18 cellular contexts compared by ENCODE assay signal in genomic region chr10:48536226-48536500, GRCh38.
DNase-seq lines count a peak whose midpoint lies in the region; ATAC-seq and TF ChIP-seq lines count a peak whose summit lies in the region.
"Had no signal": no experiment of that assay in that cellular context is flagged by ENCODE, and none has a peak within 500 bp of the region (broad histone marks: within the 10 kb centered on the region; RNA-seq: fewer than 3 reads in every experiment).

No MANE protein-coding gene starts in this region.

- H3K4me1 Mint-ChIP-seq in activated CD8-positive, alpha-beta memory T cell treated with anti-CD3 and anti-CD28 coated beads, Interleukin-2, amount 10 ng/mL, durations not matched to agents 7 days and 5 days = no peaks in the 10 kb centered on the region

- CTCF ChIA-PET in activated CD8-positive, alpha-beta memory T cell treated with anti-CD3 and anti-CD28 coated beads, Interleukin-2, amount 10 ng/mL, durations not matched to agents 7 days and 5 days (lab: Charles Lee) = no interaction called here

- no peak overlapping the region for H3K4me3 Mint-ChIP-seq in activated CD8-positive, alpha-beta memory T cell treated with anti-CD3 and anti-CD28 coated beads, Interleukin-2, amount 10 ng/mL, durations not matched to agents 7 days and 5 days
- H3K4me3 Mint-ChIP-seq: H9 had no signal

- TF ChIP-seq CTCF in stomach (IDR thresholded peaks at IDR 0.05) = no peak

- TF ChIP-seq POLR2A in stomach (IDR thresholded peaks at IDR 0.05) = no peak

- no peak overlapping the region for H3K27ac Mint-ChIP-seq in activated CD8-positive, alpha-beta memory T cell treated with anti-CD3 and anti-CD28 coated beads, Interleukin-2, amount 10 ng/mL, durations not matched to agents 7 days and 5 days

- H3K27ac ChIP-seq in stomach = no peak overlapping the region
- H3K27ac ChIP-seq: C4-2B, KMS-11, Peyer's patch had no signal

- no peak overlapping the region for H3K4me3 ChIP-seq in stomach
- H3K4me3 ChIP-seq: Peyer's patch had no signal

- H3K27me3 ChIP-seq in stomach = no peaks in the 10 kb centered on the region
- H3K27me3 ChIP-seq: Peyer's patch had no signal

- WGBS in stomach, 5 donors = 89 to 96% (median 92%) methylated on average over 2 of the region's 2 CpGs

- H3K36me3 ChIP-seq in stomach = no peaks in the 10 kb centered on the region
- H3K36me3 ChIP-seq: Peyer's patch had no signal

- peaks cover 9% of the 10 kb centered on the region for H3K27me3 Mint-ChIP-seq in activated CD8-positive, alpha-beta memory T cell treated with anti-CD3 and anti-CD28 coated beads, Interleukin-2, amount 10 ng/mL, durations not matched to agents 7 days and 5 days

- TF ChIP-seq EP300 in stomach (IDR thresholded peaks at IDR 0.05) = no peak

- intact Hi-C loops in stomach (cut with DNase I; ENCODE audit: low total_unique reads) = no loop called here

- no peak for ATAC-seq in activated CD8-positive, alpha-beta memory T cell treated with anti-CD3 and anti-CD28 coated beads, Interleukin-2, amount 10 ng/mL, durations not matched to agents 7 days and 5 days
- no peak for ATAC-seq in GM19397 (IDR thresholded peaks at IDR 0.05; ENCODE audit: unreplicated experiment)

- no peaks in the 10 kb centered on the region for H3K9me3 Mint-ChIP-seq in activated CD8-positive, alpha-beta memory T cell treated with anti-CD3 and anti-CD28 coated beads, Interleukin-2, amount 10 ng/mL, durations not matched to agents 7 days and 5 days (ENCODE audit: low read depth)
- H3K9me3 Mint-ChIP-seq: H9 had no signal

- no peaks in the 10 kb centered on the region for H3K9me3 ChIP-seq in stomach
- H3K9me3 ChIP-seq: Peyer's patch had no signal

- DNase-seq in activated CD8-positive, alpha-beta memory T cell treated with anti-CD3 and anti-CD28 coated beads, Interleukin-2, amount 10 ng/mL, durations not matched to agents 7 days and 5 days = peak; percentile 26
- DNase-seq in activated CD8-positive, alpha-beta memory T cell treated with anti-CD3 and anti-CD28 coated beads, Interleukin-2, amount 50 U/mL, for 48 hours = no peak
- peak; percentile 18 for DNase-seq in D341Med (ENCODE audit: low spot score)
- DNase-seq in ecto neural progenitor cell (ENCODE audit: low spot score) = peak; percentile 21
- DNase-seq in stomach = peak; percentile 4
- DNase-seq in NCI-H748 (lab: John Stamatoyannopoulos, UW; ENCODE audit: unreplicated experiment) = no peak
- no peak for DNase-seq in RPMI8226
- DNase-seq: 8988T, NCI-H1105 treated with DMSO at 0.1 percent for 48 hours, NCI-H2029 treated with DMSO at 0.1 percent for 48 hours, NCI-H2171, NCI-H345, NCI-H524 had no signal

- no peaks in the 10 kb centered on the region for H3K4me1 ChIP-seq in stomach
- H3K4me1 ChIP-seq: Peyer's patch had no signal

- no peaks in the 10 kb centered on the region for H3K36me3 Mint-ChIP-seq in activated CD8-positive, alpha-beta memory T cell treated with anti-CD3 and anti-CD28 coated beads, Interleukin-2, amount 10 ng/mL, durations not matched to agents 7 days and 5 days

Comparison
In these comparisons a context has a peak if more than half of its experiments do, and no peak if none do; other contexts are left out.
1. DNase-seq: peak in activated CD8-positive, alpha-beta memory T cell treated with anti-CD3 and anti-CD28 coated beads, Interleukin-2, amount 10 ng/mL, durations not matched to agents 7 days and 5 days (single experiment), D341Med (single experiment), ecto neural progenitor cell (single experiment) and stomach (single experiment); none in activated CD8-positive, alpha-beta memory T cell treated with anti-CD3 and anti-CD28 coated beads, Interleukin-2, amount 50 U/mL, for 48 hours (single experiment), NCI-H748 (single experiment) and RPMI8226 (single experiment).